ENCODE assay signal across 21 cellular contexts in genomic region chr2:166867874-166868514, GRCh38. TPM values are rescaled to one million over a fixed set of nuclear protein-coding genes. Genes with fewer than 3 reads are reported as not detected.
A peak's percentile ranks its signal among the peaks of the same experiment; 100 is the strongest.
DNase-seq lines count a peak whose midpoint lies in the region; ATAC-seq, FAIRE-seq and TF ChIP-seq lines count a peak whose summit lies in the region.
"Had no signal": no experiment of that assay in that cellular context is flagged by ENCODE, and none has a peak within 500 bp of the region (broad histone marks: within the 10 kb centered on the region; RNA-seq: fewer than 3 reads in every experiment).

No MANE protein-coding gene starts in this region.

- H3K9me3 ChIP-seq in K562 (replicated peaks; ENCODE audit: control insufficient read depth, insufficient read depth, low read depth, low read length) = peaks cover 2% of the 10 kb centered on the region; the same call in 1 of the 2 replicates
- no peaks in the 10 kb centered on the region for H3K9me3 ChIP-seq in MG63
- no peaks in the 10 kb centered on the region for H3K9me3 ChIP-seq in GM23248 (ENCODE audit: low read depth)
- H3K9me3 ChIP-seq: BLaER1 treated with 17β-estradiol and CSF1 and Interleukin-3, amounts not matched to agents 10 nM and 100 nM; HAP-1 had no signal

- H3K27ac ChIP-seq in K562 (ENCODE audit: extremely low read depth, low read depth, low read length) (no peak overlapping the region), GM23248 (no peak overlapping the region)
- H3K27ac ChIP-seq: 22Rv1; BLaER1 treated with 17β-estradiol and CSF1 and Interleukin-3, amounts not matched to agents 10 nM and 100 nM had no signal

- CTCF ChIA-PET in K562 (lab: Yijun Ruan, JAX; ENCODE audit: low intra/inter-chr PET ratio) = no interaction called here

- H3K4me3 ChIP-seq in K562 (no peak overlapping the region), MG63 (no peak overlapping the region), GM23248 (no peak overlapping the region)
- H3K4me3 ChIP-seq: BLaER1 treated with 17β-estradiol and CSF1 and Interleukin-3, amounts not matched to agents 10 nM and 100 nM; HAP-1 had no signal

- H3K4me1 ChIP-seq in K562 (replicated peaks in 1 of 2; ENCODE audit: control insufficient read depth in 2 of 2, insufficient read depth in 2 of 2, low read length in 2 of 2) (no peaks in the 10 kb centered on the region), GM23248 (ENCODE audit: insufficient read depth) (no peaks in the 10 kb centered on the region)
- H3K4me1 ChIP-seq: BLaER1 treated with 17β-estradiol and CSF1 and Interleukin-3, amounts not matched to agents 10 nM and 100 nM; HAP-1 had no signal

- 2% methylated on average over 10 of the region's 10 CpGs for WGBS in K562 (ENCODE audit: insufficient coverage, low coverage, missing lambda C conversion rate)
- 25% methylated on average over 10 of the region's 10 CpGs for WGBS in GM23248 (ENCODE audit: low coverage in 1 of 2, low lambda C conversion rate in 2 of 2, missing lambda C conversion rate in 2 of 2), 2 experiments

- no peak for FAIRE-seq in K562 (lab: Jason Lieb, UNC)
- FAIRE-seq: GM12891, H1 had no signal

- in situ Hi-C loops in K562 (cut with MboI) = no loop called here
- in situ Hi-C loops in GM23248 (cut with MboI) = no loop called here

- no peak for TF ChIP-seq EP300 in K562 (IDR thresholded peaks at IDR 0.05; ENCODE audit: low read length)

- TF ChIP-seq CTCF in K562 (IDR thresholded peaks at IDR 0.05 in 2 of 3, conservative IDR thresholded peaks at IDR 0.05 in 1 of 3; ENCODE audit: insufficient read depth in 2 of 3, low read depth in 1 of 3, low read length in 3 of 3) = no peak

- no TSS peak for BruUV-seq in K562 (replicated peaks; lab: Mats Ljungman, UMichigan)

- POLR2A ChIA-PET in K562 (lab: Yijun Ruan, JAX) = no interaction called here

- no peaks in the 10 kb centered on the region for H3K9me2 ChIP-seq in GM23248 (ENCODE audit: insufficient read depth)

- H3K36me3 ChIP-seq in K562 (ENCODE audit: control insufficient read depth, insufficient read depth, low read length) (no peaks in the 10 kb centered on the region), MG63 (no peaks in the 10 kb centered on the region), GM23248 (ENCODE audit: low read depth) (no peaks in the 10 kb centered on the region)
- H3K36me3 ChIP-seq: BLaER1 treated with 17β-estradiol and CSF1 and Interleukin-3, amounts not matched to agents 10 nM and 100 nM; HAP-1 had no signal

- H2AFZ ChIP-seq in K562 (ENCODE audit: low read depth, low read length) (no peak overlapping the region), GM23248 (no peak overlapping the region)

- no peak for TF ChIP-seq RAD21 in K562 (CRISPR knock-in tag; conservative IDR thresholded peaks at IDR 0.05 in 1 of 2, IDR thresholded peaks at IDR 0.05 in 1 of 2)

- H3K27me3 ChIP-seq in K562 (ENCODE audit: control insufficient read depth in 2 of 2, insufficient read depth in 2 of 2, low read length in 2 of 2) (no peaks in the 10 kb centered on the region), MG63 (no peaks in the 10 kb centered on the region), GM23248 (replicated peaks; ENCODE audit: insufficient read depth) (no peaks in the 10 kb centered on the region)
- H3K27me3 ChIP-seq: BLaER1 treated with 17β-estradiol and CSF1 and Interleukin-3, amounts not matched to agents 10 nM and 100 nM had no signal

- no peaks in the 10 kb centered on the region for H3F3A ChIP-seq in GM23248 (ENCODE audit: insufficient read depth)

- H3K9me1 ChIP-seq in K562 (ENCODE audit: control insufficient read depth, insufficient read depth, low read length) = no peaks in the 10 kb centered on the region

- ATAC-seq in K562 = no peak

- intact Hi-C loops in K562 (cut with micrococcal nuclease) = no loop called here

- no peaks in the 10 kb centered on the region for H4K20me1 ChIP-seq in K562 (replicated peaks; ENCODE audit: control insufficient read depth, insufficient read depth, low read length)
- no peaks in the 10 kb centered on the region for H4K20me1 ChIP-seq in GM23248 (ENCODE audit: insufficient read depth)
- H4K20me1 ChIP-seq: BLaER1 treated with 17β-estradiol and CSF1 and Interleukin-3, amounts not matched to agents 10 nM and 100 nM had no signal

- no peak for TF ChIP-seq POLR2A in K562 (conservative IDR thresholded peaks at IDR 0.05)

- DNase-seq in NCI-H82 (lab: John Stamatoyannopoulos, UW) = peak; percentile 32
- DNase-seq in NCI-H82 treated with DMSO at 0.1 percent for 48 hours (lab: John Stamatoyannopoulos, UW; ENCODE audit: unreplicated experiment) = no peak
- DNase-seq in NCI-H2227 (lab: John Stamatoyannopoulos, UW; ENCODE audit: unreplicated experiment) = peak; percentile 41
- no peak for DNase-seq in K562 (ENCODE audit: extremely low read depth in 1 of 4, low spot score in 3 of 4)
- DNase-seq in retina = peak; percentile 4
- no peak for DNase-seq in NCI-H748 treated with DMSO at 0.1 percent for 48 hours (lab: John Stamatoyannopoulos, UW)
- no peak for DNase-seq in MG63
- DNase-seq in GM23248 = no peak
- DNase-seq: AML-193; Calu3; CD4-positive, CD25-positive, alpha-beta regulatory T cell; DMS 273 treated with DMSO at 0.1 percent for 48 hours; HFFc6 had no signal

- H3K9ac ChIP-seq in K562 (ENCODE audit: insufficient read depth in 1 of 2, low read depth in 2 of 2, low read length in 2 of 2) (no peak overlapping the region), GM23248 (no peak overlapping the region)
- H3K9ac ChIP-seq: BLaER1 treated with 17β-estradiol and CSF1 and Interleukin-3, amounts not matched to agents 10 nM and 100 nM had no signal

- no peaks in the 10 kb centered on the region for H3K79me2 ChIP-seq in K562 (ENCODE audit: control insufficient read depth, insufficient read depth, low read length)
- H3K79me2 ChIP-seq in GM23248 (ENCODE audit: insufficient read depth) = no peaks in the 10 kb centered on the region

- H3K4me2 ChIP-seq in K562 (ENCODE audit: insufficient read depth, low read length) (no peak overlapping the region), GM23248 (ENCODE audit: unreplicated experiment) (no peak overlapping the region)
- H3K4me2 ChIP-seq: BLaER1 treated with 17β-estradiol and CSF1 and Interleukin-3, amounts not matched to agents 10 nM and 100 nM had no signal

TF ChIP-seq in K562, 482 proteins besides CTCF, POLR2A, EP300 and RAD21:
- TF ChIP-seq C11orf30 (IDR thresholded peaks at IDR 0.05; ENCODE audit: low read depth) (peak; percentile 44; the same call in 1 of the 2 replicates), ZNF316 (IDR thresholded peaks at IDR 0.05) (peak; percentile 62), MAFF (IDR thresholded peaks at IDR 0.05; ENCODE audit: low read length) (peak; percentile 23; the same call in 1 of the 2 replicates), SOX6 (IDR thresholded peaks at IDR 0.05) (no peak), MAFG (tag; conservative IDR thresholded peaks at IDR 0.05) (0 out of 2 replicates have a peak, but pooled peaks have one; percentile 20)

RNA-seq across cellular contexts. Expression of gene XIRP2, which starts 20.3 kb away (rescaled TPM):
- total RNA-seq in K562 (2011; cell fraction: chromatin; rRNA removed; ENCODE audit: low replicate concordance) = 0.19 and 0.42 TPM in 2 replicates
- under 0.01 TPM in 1 of 2 replicates, not detected in the other for total RNA-seq in K562 (2011; cell fraction: nucleolus; rRNA removed)
- total RNA-seq in K562 (2011; cell fraction: nucleoplasm; rRNA removed) = 0.07 TPM in 1 of 2 replicates, not detected in the other
- 0.04 and 0.05 TPM in 2 replicates for total RNA-seq in K562 (2014; rRNA removed)
- total RNA-seq in K562 (2014; rRNA removed; fragmentation: Illumina TruSeq; extraction: Trizol) = 0.06 and 0.07 TPM in 2 replicates
- 0.04 TPM in 1 of 2 replicates, not detected in the other for total RNA-seq in K562 (2015; rRNA removed; fragmentation: Illumina TruSeq; extraction: Trizol)
- total RNA-seq in K562 (2021) = 0.07 TPM in 1 of 2 replicates, not detected in the other
- polyA plus RNA-seq in K562 (2011; rRNA removed) = 0.03 and 0.10 TPM in 2 replicates
- 0.01 TPM in 1 of 2 replicates, not detected in the other for polyA plus RNA-seq in K562 (2011; cell fraction: cytosol; rRNA removed)
- polyA plus RNA-seq in K562 (2011; cell fraction: nucleus; rRNA removed) = 0.09 TPM in 1 of 2 replicates, not detected in the other
- polyA plus RNA-seq in K562 (2012) = 0.04 and 0.07 TPM in 2 replicates
- 0.04 TPM in 1 of 2 replicates, not detected in the other for polyA plus RNA-seq in K562 (2014; fragmentation: Illumina TruSeq; extraction: Trizol)
- polyA plus RNA-seq in K562 (2014; fragmentation: Nextera tagmentation; extraction: Ambion mirVana) = under 1 TPM in 1 of 2 experiments, not detected in 1; 0.04 TPM
- polyA plus RNA-seq in K562 (2014; rRNA removed) = 0.04 TPM in 1 of 2 replicates, not detected in the other
- polyA minus RNA-seq in K562 (2011; rRNA and poly(A)+ RNA removed) = 0.15 and 0.39 TPM in 2 replicates
- polyA minus RNA-seq in K562 (2011; cell fraction: cytosol; rRNA and poly(A)+ RNA removed) = not detected in 2 replicates
- 0.22 and 0.40 TPM in 2 replicates for polyA minus RNA-seq in K562 (2011; cell fraction: nucleus; rRNA and poly(A)+ RNA removed)
- total RNA-seq in MG63 (2014; rRNA removed; shearing (Covaris generic); ENCODE audit: low replicate concordance) = 0.10 TPM in 1 of 2 replicates, not detected in the other
- total RNA-seq in GM23248 (2014; rRNA removed; shearing (Covaris generic)) = not detected in 2 replicates
- not detected in 2 replicates for polyA plus RNA-seq in GM23248 (2016; fragmentation: Nextera tagmentation; extraction: Ambion mirVana)
- total RNA-seq: Calu3, Daoy, G401, HFFc6, HT-29 had no signal
- polyA plus RNA-seq: CD4-positive, CD25-positive, alpha-beta regulatory T cell; H1 had no signal

Comparison
In these comparisons a context has a peak if more than half of its experiments do, and no peak if none do; other contexts are left out.
1. DNase-seq: peak in NCI-H82 (single experiment), NCI-H2227 (single experiment) and retina (single experiment); none in NCI-H82 treated with DMSO at 0.1 percent for 48 hours (single experiment), K562 (0 of 4), NCI-H748 treated with DMSO at 0.1 percent for 48 hours (single experiment), MG63 (single experiment) and GM23248 (single experiment).